Comparison of ENCODE assay signal across 10 cellular contexts in genomic region chr6:340991-341827, GRCh38. TPM values are rescaled to one million over a fixed set of nuclear protein-coding genes. Genes with fewer than 3 reads are reported as not detected.
DNase-seq lines count a peak whose midpoint lies in the region; ATAC-seq and TF ChIP-seq lines count a peak whose summit lies in the region.
"Had no signal": no experiment of that assay in that cellular context is flagged by ENCODE, and none has a peak within 500 bp of the region (broad histone marks: within the 10 kb centered on the region; RNA-seq: fewer than 3 reads in every experiment).

No MANE protein-coding gene starts in this region.

- in situ Hi-C loops in HAP-1 (cut with MboI; ENCODE audit: low sequenced_read_pairs) = no loop called here

- no peaks in the 10 kb centered on the region for H3K79me2 ChIP-seq in osteoblast (ENCODE audit: insufficient read depth, low read length)

- ATAC-seq in GM18505 (IDR thresholded peaks at IDR 0.05; ENCODE audit: unreplicated experiment) (no peak), GM21825 (IDR thresholded peaks at IDR 0.05; ENCODE audit: unreplicated experiment) (peak; percentile 43)

- TF ChIP-seq CTCF in Peyer's patch (IDR thresholded peaks at IDR 0.05) (no peak), osteoblast (IDR thresholded peaks at IDR 0.05; ENCODE audit: extremely low read depth, low read depth, low read length) (no peak)

- peaks cover 13% of the 10 kb centered on the region for H4K20me1 ChIP-seq in osteoblast (ENCODE audit: insufficient read depth, low read length)

- H3K27me3 ChIP-seq in Peyer's patch = no peaks in the 10 kb centered on the region
- H3K27me3 ChIP-seq in mucosa of rectum (ENCODE audit: control insufficient read depth in 2 of 2, insufficient read depth in 2 of 2, low read length in 2 of 2) = no peaks in the 10 kb centered on the region
- no peaks in the 10 kb centered on the region for H3K27me3 ChIP-seq in HAP-1 (ENCODE audit: low read depth)
- H3K27me3 ChIP-seq in osteoblast (ENCODE audit: insufficient read depth, low read length) = no peaks in the 10 kb centered on the region
- H3K27me3 ChIP-seq: thyroid gland had no signal

- H3K9me3 ChIP-seq in Peyer's patch = no peaks in the 10 kb centered on the region
- H3K9me3 ChIP-seq in mucosa of rectum (ENCODE audit: control insufficient read depth in 2 of 2, low read length in 2 of 2) = no peaks in the 10 kb centered on the region
- peaks cover 14% of the 10 kb centered on the region for H3K9me3 ChIP-seq in HAP-1
- no peaks in the 10 kb centered on the region for H3K9me3 ChIP-seq in osteoblast (ENCODE audit: low read depth, low read length)
- H3K9me3 ChIP-seq: thyroid gland had no signal

- H3K4me1 ChIP-seq in Peyer's patch = peaks cover 0 to 31% (median 13%) of the 10 kb centered on the region in 4 donors
- H3K4me1 ChIP-seq in mucosa of rectum (ENCODE audit: control insufficient read depth in 2 of 2, insufficient read depth in 2 of 2, low read length in 2 of 2) = peaks cover under 1 to 22% of the 10 kb centered on the region in 2 donors
- H3K4me1 ChIP-seq in HAP-1 = no peaks in the 10 kb centered on the region
- no peaks in the 10 kb centered on the region for H3K4me1 ChIP-seq in osteoblast (ENCODE audit: insufficient read depth, low read length)

- peak; percentile 52 to 77 (median 66) for DNase-seq in Peyer's patch
- no peak for DNase-seq in activated CD4-positive, alpha-beta T cell treated with anti-CD3 and anti-CD28 coated beads, Interleukin-2, amount 50 U/mL, for 48 hours
- no peak for DNase-seq in activated CD4-positive, alpha-beta T cell treated with anti-CD3 and anti-CD28 coated beads for 4 hours
- DNase-seq in HAP-1 (ENCODE audit: low spot score in 2 of 2) = no peak
- DNase-seq in osteoblast (ENCODE audit: insufficient read length, low spot score, missing footprints) = no peak
- DNase-seq: NCI-H510A treated with DMSO at 0.1 percent for 48 hours, thyroid gland had no signal

- H2AFZ ChIP-seq in osteoblast (ENCODE audit: low read length) = no peak overlapping the region

- TF ChIP-seq POLR2A in GM18505 (IDR thresholded peaks at IDR 0.05; ENCODE audit: borderline replicate concordance, extremely low read depth, insufficient read depth, insufficient read length) = peak; percentile 14
- no peak for TF ChIP-seq POLR2A in Peyer's patch (IDR thresholded peaks at IDR 0.05)

- H3K4me3 ChIP-seq in Peyer's patch = no peak overlapping the region
- H3K4me3 ChIP-seq in mucosa of rectum (ENCODE audit: low read length in 2 of 2) = peak overlapping the region in 1 of 2 donors; percentile 46
- no peak overlapping the region for H3K4me3 ChIP-seq in HAP-1
- H3K4me3 ChIP-seq in osteoblast (ENCODE audit: insufficient read depth, low read length) = no peak overlapping the region
- H3K4me3 ChIP-seq: thyroid gland had no signal

- H3K36me3 ChIP-seq in Peyer's patch (no peaks in the 10 kb centered on the region), mucosa of rectum (ENCODE audit: control insufficient read depth in 2 of 2, insufficient read depth in 2 of 2, low read length in 2 of 2) (peaks cover 0 to 2% of the 10 kb centered on the region in 2 donors), HAP-1 (replicated peaks) (no peaks in the 10 kb centered on the region), osteoblast (ENCODE audit: insufficient read depth, low read length) (no peaks in the 10 kb centered on the region)
- H3K36me3 ChIP-seq: thyroid gland had no signal

- no peak overlapping the region for H3K4me2 ChIP-seq in osteoblast (ENCODE audit: insufficient read depth, low read length)

- no peak overlapping the region for H3K9ac ChIP-seq in mucosa of rectum (ENCODE audit: low read depth in 1 of 2, low read length in 2 of 2)

- peak overlapping the region in 3 of 4 donors; percentile 30 to 75 (median 31) for H3K27ac ChIP-seq in Peyer's patch
- H3K27ac ChIP-seq in mucosa of rectum (ENCODE audit: low read depth in 2 of 2, low read length in 2 of 2) = peak overlapping the region; percentile 1 to 70
- H3K27ac ChIP-seq in osteoblast (ENCODE audit: low read depth, low read length) = no peak overlapping the region
- H3K27ac ChIP-seq: thyroid gland had no signal

RNA-seq across cellular contexts. Expression of gene DUSP22, which starts 48.9 kb away (rescaled TPM):
- 10 to 100 TPM; 34.7 to 75.9 (median 48.5) TPM for total RNA-seq in Peyer's patch
- total RNA-seq in osteoblast = 18.1 and 25.6 TPM in 2 replicates

RNA-seq across cellular contexts. Expression of gene IRF4, which starts 50.3 kb away (rescaled TPM):
- total RNA-seq in Peyer's patch (10 to 100 TPM in 1 of 4 donors, 1 to 10 TPM in 2, under 1 TPM in 1; 0.47 to 57.8 (median 6.9) TPM), osteoblast (under 0.01 TPM in 2 replicates)

Comparison
In these comparisons a context has a peak if more than half of its experiments do, and no peak if none do; other contexts are left out.
1. DNase-seq: peak in Peyer's patch (3 of 3); none in activated CD4-positive, alpha-beta T cell treated with anti-CD3 and anti-CD28 coated beads, Interleukin-2, amount 50 U/mL, for 48 hours (0 of 2), activated CD4-positive, alpha-beta T cell treated with anti-CD3 and anti-CD28 coated beads for 4 hours (0 of 2), HAP-1 (0 of 2) and osteoblast (single experiment).